18 cellular contexts compared by ENCODE assay signal in genomic region chr20:9179193-9179802, GRCh38.
DNase-seq lines count a peak whose midpoint lies in the region; TF ChIP-seq lines count a peak whose summit lies in the region.
"Had no signal": no experiment of that assay in that cellular context is flagged by ENCODE, and none has a peak within 500 bp of the region (broad histone marks: within the 10 kb centered on the region; RNA-seq: fewer than 3 reads in every experiment).

No MANE protein-coding gene starts in this region.

- no peak overlapping the region for H3K4me2 ChIP-seq in mesendoderm (ENCODE audit: low read length)

- H2BK120ac ChIP-seq in mesendoderm (ENCODE audit: low read depth, low read length): no peak overlapping the region

- H3K4me1 ChIP-seq in mesendoderm (ENCODE audit: control insufficient read depth, low read depth, low read length): no peaks in the 10 kb centered on the region
- H3K4me1 ChIP-seq in thyroid gland: peaks cover 6 to 9% of the 10 kb centered on the region in 2 donors

- no peaks in the 10 kb centered on the region for H3K79me2 ChIP-seq in mesendoderm (ENCODE audit: control insufficient read depth, insufficient read depth, low read length)

- TF ChIP-seq POLR2A in thyroid gland (IDR thresholded peaks at IDR 0.05): no peak

- no CpG with 5 or more reads among the region's 1 CpG for WGBS in mesendoderm (ENCODE audit: extremely low coverage, insufficient coverage, low lambda C conversion rate)
- WGBS in thyroid gland, 2 donors: 62 to 65% methylated on average over 1 of the region's 1 CpG

- H4K5ac ChIP-seq in mesendoderm (ENCODE audit: low read length): no peak overlapping the region

- H2AK5ac ChIP-seq in mesendoderm (ENCODE audit: low read length): no peak overlapping the region

- no peak overlapping the region for H3K9ac ChIP-seq in mesendoderm (ENCODE audit: low read length)

- no peak for TF ChIP-seq CTCF in chondrocyte (IDR thresholded peaks at IDR 0.05)
- no peak for TF ChIP-seq CTCF in thyroid gland (IDR thresholded peaks at IDR 0.05)

- no peak overlapping the region for H3K56ac ChIP-seq in mesendoderm (ENCODE audit: low read length)

- H3K27ac Mint-ChIP-seq in chondrocyte (ENCODE audit: unreplicated experiment): peak overlapping the region; percentile 82
- H3K27ac Mint-ChIP-seq: activated naive CD8-positive, alpha-beta T cell had no signal

- H3K4me1 Mint-ChIP-seq in chondrocyte (ENCODE audit: low read depth): peaks cover 38% of the 10 kb centered on the region

- no peak overlapping the region for H3K18ac ChIP-seq in mesendoderm (ENCODE audit: low read length)

- DNase-seq in EL (peak; percentile 48), LoVo (ENCODE audit: low spot score) (peak; percentile 47), chondrocyte (ENCODE audit: low spot score) (no peak), mesendoderm (peak; percentile 36), caudate nucleus (lab: John Stamatoyannopoulos, UW) (no peak), thyroid gland (no peak), SK-N-DZ (ENCODE audit: low spot score) (no peak)
- DNase-seq in stimulated activated naive CD4-positive, alpha-beta T cell treated with Interleukin-2 at 50 U/mL for 16 hours (lab: John Stamatoyannopoulos, UW): no peak
- DNase-seq: activated CD4-positive, CD25-positive, alpha-beta regulatory T cell; activated CD8-positive, alpha-beta memory T cell treated with anti-CD3 and anti-CD28 coated beads, Interleukin-2, amount 50 U/mL, for 4 hours; C1 segment of cervical spinal cord; gastrocnemius medialis; GOT3; islet precursor cell; MV-4-11; stimulated activated naive CD8-positive, alpha-beta T cell treated with anti-CD3 and anti-CD28 coated beads, Interleukin-15, Interleukin-2, amounts not matched to agents 100 U/mL and 50 U/mL, for 24 hours had no signal

- peaks cover 4% of the 10 kb centered on the region for H3K79me1 ChIP-seq in mesendoderm (ENCODE audit: low read length)

- no peak overlapping the region for H4K8ac ChIP-seq in mesendoderm (ENCODE audit: low read depth, low read length)

- H3K36me3 Mint-ChIP-seq in chondrocyte (ENCODE audit: low read depth): no peaks in the 10 kb centered on the region
- H3K36me3 Mint-ChIP-seq: activated naive CD8-positive, alpha-beta T cell had no signal

- no peak overlapping the region for H3K27ac ChIP-seq in mesendoderm (ENCODE audit: low read depth, low read length)
- H3K27ac ChIP-seq in caudate nucleus (ENCODE audit: low read depth, low read length): no peak overlapping the region
- H3K27ac ChIP-seq in thyroid gland: no peak overlapping the region
- H3K27ac ChIP-seq: gastrocnemius medialis had no signal

- H3K36me3 ChIP-seq in mesendoderm (ENCODE audit: control insufficient read depth, insufficient read depth, low read length) (no peaks in the 10 kb centered on the region), thyroid gland (no peaks in the 10 kb centered on the region)
- H3K36me3 ChIP-seq: gastrocnemius medialis, right atrium auricular region had no signal

- no peaks in the 10 kb centered on the region for H3K9me3 Mint-ChIP-seq in chondrocyte (ENCODE audit: low read depth)

- H3K27me3 ChIP-seq in mesendoderm (ENCODE audit: insufficient read depth, low read length, poor library complexity) (no peaks in the 10 kb centered on the region), thyroid gland (no peaks in the 10 kb centered on the region)
- H3K27me3 ChIP-seq: gastrocnemius medialis, right atrium auricular region had no signal

- H3K4ac ChIP-seq in mesendoderm (ENCODE audit: low read depth, low read length): no peak overlapping the region

- no peak overlapping the region for H2BK5ac ChIP-seq in mesendoderm (ENCODE audit: low read length)

- H3K23ac ChIP-seq in mesendoderm (ENCODE audit: low read length): no peak overlapping the region

- H3K4me3 ChIP-seq in mesendoderm (ENCODE audit: low read length): no peak overlapping the region
- H3K4me3 ChIP-seq in thyroid gland (replicated peaks in 1 of 3): no peak overlapping the region
- H3K4me3 ChIP-seq: gastrocnemius medialis, right atrium auricular region had no signal

- no peaks in the 10 kb centered on the region for H3K9me3 ChIP-seq in thyroid gland
- H3K9me3 ChIP-seq: gastrocnemius medialis, right atrium auricular region had no signal

- H3K27me3 Mint-ChIP-seq in chondrocyte (ENCODE audit: low read depth): no peaks in the 10 kb centered on the region
- H3K27me3 Mint-ChIP-seq: activated naive CD8-positive, alpha-beta T cell had no signal

- H3K4me3 Mint-ChIP-seq in chondrocyte (ENCODE audit: unreplicated experiment): no peak overlapping the region
- H3K4me3 Mint-ChIP-seq: activated naive CD8-positive, alpha-beta T cell had no signal

- intact Hi-C loops in thyroid gland (cut with DNase I): no loop called here

- H2BK15ac ChIP-seq in mesendoderm (replicated peaks; ENCODE audit: low read depth): no peak overlapping the region

Comparison
In these comparisons a context has a peak if more than half of its experiments do, and no peak if none do; other contexts are left out.
1. DNase-seq: peak in EL (single experiment), LoVo (single experiment) and mesendoderm (single experiment); none in chondrocyte (single experiment), caudate nucleus (0 of 61), thyroid gland (0 of 2), stimulated activated naive CD4-positive, alpha-beta T cell treated with Interleukin-2 at 50 U/mL for 16 hours (single experiment) and SK-N-DZ (single experiment).